Comparison of ENCODE assay signal across 8 cellular contexts in the genomic region with DNA sequence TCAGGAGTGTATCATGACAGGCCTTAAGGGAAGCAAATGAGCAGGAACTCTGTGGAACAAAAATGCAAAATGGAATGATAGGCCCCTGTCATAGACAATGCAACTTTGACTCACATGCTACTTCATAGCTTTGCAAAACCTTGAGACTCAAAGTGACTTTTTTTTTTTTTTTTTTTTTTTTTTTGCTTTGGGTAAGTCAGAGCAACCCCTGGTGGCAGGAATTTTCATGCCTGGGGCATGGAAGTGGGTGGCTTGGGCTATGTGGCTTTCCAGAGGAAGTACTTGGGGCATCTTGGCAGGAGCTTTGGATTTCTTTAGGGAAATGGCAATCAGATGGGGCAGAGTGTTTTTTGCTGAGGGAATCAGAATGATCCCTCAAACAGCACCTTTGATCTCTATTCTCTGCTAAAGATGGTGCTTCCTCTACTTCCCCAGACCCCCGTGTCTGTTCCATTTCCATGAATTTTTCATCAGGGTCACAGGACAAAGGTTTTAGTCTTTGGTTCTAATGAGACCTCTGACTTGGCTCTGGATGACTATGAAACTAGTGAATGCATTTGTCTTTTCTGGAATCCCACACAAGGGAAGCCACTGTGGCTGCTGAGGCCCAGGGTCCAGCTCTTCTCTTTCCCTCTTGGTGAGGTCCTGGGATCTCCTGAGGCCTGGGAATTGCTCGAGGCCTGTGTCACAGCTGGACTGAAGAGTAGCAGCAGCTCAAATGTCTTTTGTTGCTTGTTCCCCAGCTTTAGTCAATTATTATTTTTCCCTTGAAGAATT.
A peak's percentile ranks its signal among the peaks of the same experiment; 100 is the strongest.
DNase-seq lines count a peak whose midpoint lies in the region; ATAC-seq and TF ChIP-seq lines count a peak whose summit lies in the region.

No MANE protein-coding gene starts in this region.

- H3K4me2 ChIP-seq in IMR-90 (ENCODE audit: low read depth, low read length) = no peak overlapping the region

- no peaks in the 10 kb centered on the region for H4K20me1 ChIP-seq in IMR-90 (ENCODE audit: insufficient read depth, low read length)

- TF ChIP-seq POLR2A in IMR-90 (IDR thresholded peaks at IDR 0.05; ENCODE audit: low read depth, low read length) = no peak
- TF ChIP-seq POLR2A in lower leg skin (IDR thresholded peaks at IDR 0.05) = no peak

- H2AK9ac ChIP-seq in IMR-90 (replicated peaks; ENCODE audit: low read depth, low read length, poor library complexity) = no peak overlapping the region

- peaks cover 5% of the 10 kb centered on the region; the same call in 1 of the 2 replicates for H3K9me1 ChIP-seq in IMR-90 (ENCODE audit: insufficient read depth, low read length)

- ATAC-seq in IMR-90 (ENCODE audit: low read depth) = peak; percentile 81
- ATAC-seq in GM19023 (IDR thresholded peaks at IDR 0.05; ENCODE audit: unreplicated experiment) = no peak
- ATAC-seq in GM18520 (IDR thresholded peaks at IDR 0.05; ENCODE audit: unreplicated experiment) = no peak
- ATAC-seq in GM18502 (IDR thresholded peaks at IDR 0.05; ENCODE audit: poor library complexity, unreplicated experiment) = no peak

- no peaks in the 10 kb centered on the region for H3K4me1 ChIP-seq in IMR-90 (ENCODE audit: control insufficient read depth, insufficient read depth, low read length)

- 0 out of 2 replicates have a peak, but pooled peaks cover 3% of the 10 kb centered on the region for H3K27me3 ChIP-seq in IMR-90 (ENCODE audit: control insufficient read depth, insufficient read depth, low read length)

- peak; percentile 84 for TF ChIP-seq CTCF in IMR-90 (conservative IDR thresholded peaks at IDR 0.05; ENCODE audit: low read depth, low read length)
- TF ChIP-seq CTCF in cardiac fibroblast (IDR thresholded peaks at IDR 0.05; ENCODE audit: low read depth, low read length) = peak; percentile 82
- TF ChIP-seq CTCF in lower leg skin (IDR thresholded peaks at IDR 0.05) = no peak

- H2BK120ac ChIP-seq in IMR-90 (ENCODE audit: low read depth, low read length) = no peak overlapping the region

- TF ChIP-seq RAD21 in IMR-90 (IDR thresholded peaks at IDR 0.05; ENCODE audit: low read length) = peak; percentile 38

- in situ Hi-C loops in IMR-90 (cut with MboI; ENCODE audit: low sequenced_read_pairs) = no loop called here

- no peak overlapping the region for H2BK5ac ChIP-seq in IMR-90 (ENCODE audit: low read depth, low read length, poor library complexity, severe bottlenecking)

- H3K36me3 ChIP-seq in IMR-90 (ENCODE audit: control insufficient read depth, insufficient read depth, low read length) = no peaks in the 10 kb centered on the region

- no peak overlapping the region for H3K56ac ChIP-seq in IMR-90 (ENCODE audit: extremely low read depth, insufficient read depth, low read length)

- no peak overlapping the region for H2AK5ac ChIP-seq in IMR-90 (ENCODE audit: low read depth, low read length)

- H3K14ac ChIP-seq in IMR-90 (replicated peaks; ENCODE audit: low read depth, low read length) = no peak overlapping the region

- H3K4me3 ChIP-seq in IMR-90 (ENCODE audit: insufficient read depth, low read depth, low read length) (no peak overlapping the region), cardiac fibroblast (replicated peaks in 1 of 2; ENCODE audit: low read depth in 2 of 2, low read length in 2 of 2) (no peak overlapping the region), lower leg skin (ENCODE audit: low read depth, poor library complexity, severe bottlenecking) (no peak overlapping the region)

- CTCF ChIA-PET in IMR-90 (lab: Yijun Ruan, JAX) = interaction anchor here (0.5 to 1.6 kb wide), 16 partner anchors 12 to 256 kb away, joined by 3 to 13 read pairs (median 4); no protein-coding TSS in a partner anchor

- H4K5ac ChIP-seq in IMR-90 (ENCODE audit: low read depth, low read length) = no peak overlapping the region

- H3K4ac ChIP-seq in IMR-90 (ENCODE audit: low read depth, low read length) = peak overlapping the region; percentile 30; the same call in 1 of the 2 replicates

- no peak overlapping the region for H4K8ac ChIP-seq in IMR-90 (ENCODE audit: low read depth in 2 of 2, low read length in 2 of 2)

- H3K79me1 ChIP-seq in IMR-90 (ENCODE audit: low read depth in 1 of 2, low read length in 2 of 2) = no peaks in the 10 kb centered on the region

- no peak overlapping the region for H3K23ac ChIP-seq in IMR-90 (ENCODE audit: low read depth, low read length)

- H4K91ac ChIP-seq in IMR-90 (ENCODE audit: insufficient read depth, low read depth, low read length) = no peak overlapping the region

- H3K18ac ChIP-seq in IMR-90 (ENCODE audit: low read depth, low read length) = no peak overlapping the region

- POLR2A ChIA-PET in IMR-90 (lab: Charles Lee; ENCODE audit: unreplicated experiment) = interaction anchor here (0.5 kb wide), 1 partner anchor 174 kb away, joined by 3 read pairs; no protein-coding TSS in a partner anchor

- no peak overlapping the region for H3K9ac ChIP-seq in IMR-90 (ENCODE audit: low read depth, low read length)

- DNase-seq in AG08396 (ENCODE audit: low spot score) = peak; percentile 71
- DNase-seq in IMR-90 = peak; percentile 65
- DNase-seq in cardiac fibroblast (ENCODE audit: low read depth in 2 of 2) = peak; percentile 83 to 84
- DNase-seq in lower leg skin (ENCODE audit: low spot score in 2 of 2) = peak; percentile 40 to 91
- DNase-seq in AML-193 (lab: John Stamatoyannopoulos, UW) = no peak

- dilution Hi-C loops in IMR-90 (cut with HindIII; ENCODE audit: low sequenced_read_pairs, unreplicated experiment) = no loop called here

- H2AFZ ChIP-seq in IMR-90 (replicated peaks; ENCODE audit: low read length, poor library complexity) = peak overlapping the region; percentile 57

- H3K9me3 ChIP-seq in IMR-90 (ENCODE audit: control insufficient read depth, insufficient read depth, low read length) = no peaks in the 10 kb centered on the region

- no peak overlapping the region for H3K27ac ChIP-seq in IMR-90 (ENCODE audit: insufficient read depth, low read length)

- no TSS peak for BruUV-seq in IMR-90 (replicated peaks; lab: Mats Ljungman, UMichigan)

- no peak overlapping the region for H2BK15ac ChIP-seq in IMR-90 (ENCODE audit: low read depth, low read length)

- intact Hi-C loops in IMR-90 (cut with micrococcal nuclease) (loop anchor here (5.0 to 10.0 kb wide), 4 partner anchors 124 to 513 kb away; partner anchors contain the start of genes ATE1 and DMBT1), lower leg skin (cut with DNase I; ENCODE audit: low total_unique reads) (no loop called here)

- WGBS in IMR-90 (ENCODE audit: extremely low coverage in 2 of 2, insufficient read length in 1 of 2), 2 experiments = 57% methylated on average over 1 of the region's 2 CpGs; no CpG with 5 or more reads in 1 of the 2 experiments
- WGBS in lower leg skin, 2 donors = 59 to 61% methylated on average over 2 of the region's 2 CpGs

- H2BK20ac ChIP-seq in IMR-90 (ENCODE audit: low read depth, low read length) = peak overlapping the region; percentile 17; the same call in 1 of the 2 replicates

TF ChIP-seq in IMR-90, 13 proteins besides CTCF, POLR2A, EP300 and RAD21:
- TF ChIP-seq BHLHE40 (IDR thresholded peaks at IDR 0.05; ENCODE audit: low read depth, low read length) = no peak
- TF ChIP-seq SMC3 (IDR thresholded peaks at IDR 0.05; ENCODE audit: low read depth, low read length) = peak; percentile 45
- TF ChIP-seq RCOR1 (IDR thresholded peaks at IDR 0.05; ENCODE audit: insufficient replicate concordance, low read length) = no peak
- no peak for TF ChIP-seq FOS (IDR thresholded peaks at IDR 0.05; ENCODE audit: low read depth, low read length)
- TF ChIP-seq NFE2L2 (IDR thresholded peaks at IDR 0.05; ENCODE audit: low read depth, low read length) = no peak
- TF ChIP-seq MAFK (IDR thresholded peaks at IDR 0.05; ENCODE audit: low read depth, low read length) = 0 out of 2 replicates have a peak, but pooled peaks have one; percentile 1
- TF ChIP-seq, protein P1, sequence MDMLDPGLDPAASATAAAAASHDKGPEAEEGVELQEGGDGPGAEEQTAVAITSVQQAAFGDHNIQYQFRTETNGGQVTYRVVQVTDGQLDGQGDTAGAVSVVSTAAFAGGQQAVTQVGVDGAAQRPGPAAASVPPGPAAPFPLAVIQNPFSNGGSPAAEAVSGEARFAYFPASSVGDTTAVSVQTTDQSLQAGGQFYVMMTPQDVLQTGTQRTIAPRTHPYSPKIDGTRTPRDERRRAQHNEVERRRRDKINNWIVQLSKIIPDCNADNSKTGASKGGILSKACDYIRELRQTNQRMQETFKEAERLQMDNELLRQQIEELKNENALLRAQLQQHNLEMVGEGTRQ (IDR thresholded peaks at IDR 0.05; ENCODE audit: low read depth, low read length) = no peak
- no peak for TF ChIP-seq CEBPB (IDR thresholded peaks at IDR 0.05; ENCODE audit: low read depth, low read length)
- TF ChIP-seq, protein P2, sequence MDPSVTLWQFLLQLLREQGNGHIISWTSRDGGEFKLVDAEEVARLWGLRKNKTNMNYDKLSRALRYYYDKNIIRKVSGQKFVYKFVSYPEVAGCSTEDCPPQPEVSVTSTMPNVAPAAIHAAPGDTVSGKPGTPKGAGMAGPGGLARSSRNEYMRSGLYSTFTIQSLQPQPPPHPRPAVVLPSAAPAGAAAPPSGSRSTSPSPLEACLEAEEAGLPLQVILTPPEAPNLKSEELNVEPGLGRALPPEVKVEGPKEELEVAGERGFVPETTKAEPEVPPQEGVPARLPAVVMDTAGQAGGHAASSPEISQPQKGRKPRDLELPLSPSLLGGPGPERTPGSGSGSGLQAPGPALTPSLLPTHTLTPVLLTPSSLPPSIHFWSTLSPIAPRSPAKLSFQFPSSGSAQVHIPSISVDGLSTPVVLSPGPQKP (IDR thresholded peaks at IDR 0.05; ENCODE audit: borderline replicate concordance, low read depth, low read length) = no peak
- no peak for TF ChIP-seq RFX5 (IDR thresholded peaks at IDR 0.05; ENCODE audit: low read depth, low read length)
- TF ChIP-seq MAZ (IDR thresholded peaks at IDR 0.05; ENCODE audit: borderline replicate concordance, low read depth, low read length) = no peak
- TF ChIP-seq MXI1 (IDR thresholded peaks at IDR 0.05; ENCODE audit: borderline replicate concordance, low read depth, low read length) = no peak
- no peak for TF ChIP-seq CHD1 (IDR thresholded peaks at IDR 0.05; ENCODE audit: low read depth, low read length)

Comparison
In these comparisons a context has a peak if more than half of its experiments do, and no peak if none do; other contexts are left out.
1. DNase-seq: peak in AG08396 (single experiment), IMR-90 (single experiment), cardiac fibroblast (2 of 2) and lower leg skin (2 of 2); none in AML-193 (0 of 2).
2. CTCF ChIP-seq: peak in IMR-90 (single experiment) and cardiac fibroblast (single experiment); none in lower leg skin (0 of 3).